Comparison of ENCODE assay signal across 1 cellular context in the genomic region with DNA sequence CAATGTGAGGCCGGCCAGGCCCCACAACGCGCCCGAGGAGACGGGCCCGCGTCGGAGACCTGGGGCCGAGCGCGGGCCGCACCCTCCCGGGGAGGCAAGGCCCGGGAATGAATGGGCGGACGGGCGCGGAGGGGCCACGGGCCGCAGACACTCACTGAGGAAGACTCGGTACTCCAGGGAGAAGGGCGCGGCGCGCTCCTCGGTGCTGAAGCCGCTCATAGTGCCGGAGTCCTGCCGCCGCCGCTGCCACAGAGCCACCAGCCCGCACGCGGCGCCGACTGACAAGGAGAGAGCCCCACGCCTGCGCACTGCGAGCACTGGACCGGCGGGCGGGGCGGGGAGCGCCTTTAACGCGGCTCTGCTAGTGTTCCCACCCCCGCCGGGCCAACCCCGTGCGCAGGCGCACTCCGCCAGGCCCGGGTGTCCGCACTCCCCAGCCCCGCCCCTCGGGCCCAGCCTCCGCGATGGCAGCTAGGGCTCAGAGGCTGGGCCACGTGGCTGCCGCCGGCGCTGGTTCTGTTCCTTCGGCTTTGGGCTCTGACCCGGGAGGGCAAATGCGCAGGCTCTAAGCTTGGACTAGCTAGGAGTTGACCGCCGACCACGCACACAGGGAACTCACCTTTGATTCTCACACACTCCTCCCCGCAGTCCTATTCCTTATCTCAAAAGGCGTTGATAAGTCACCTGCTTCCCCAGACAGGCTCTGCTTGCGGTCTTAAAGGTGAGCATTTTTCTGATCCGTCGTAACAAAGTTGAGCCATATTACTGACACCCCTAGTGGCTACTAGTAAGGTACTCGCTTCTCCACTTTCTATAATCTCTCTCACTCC.
TF ChIP-seq lines count a peak whose summit lies in the region.

A gene (minus strand): TSS at position 321 of the 830 bp plus-strand sequence. CDS start 102 bp downstream, at position 219.

TF ChIP-seq in K562, 482 proteins besides CTCF, POLR2A, EP300 and RAD21 (continued from another document and continues in another):
- TF ChIP-seq, protein P1, sequence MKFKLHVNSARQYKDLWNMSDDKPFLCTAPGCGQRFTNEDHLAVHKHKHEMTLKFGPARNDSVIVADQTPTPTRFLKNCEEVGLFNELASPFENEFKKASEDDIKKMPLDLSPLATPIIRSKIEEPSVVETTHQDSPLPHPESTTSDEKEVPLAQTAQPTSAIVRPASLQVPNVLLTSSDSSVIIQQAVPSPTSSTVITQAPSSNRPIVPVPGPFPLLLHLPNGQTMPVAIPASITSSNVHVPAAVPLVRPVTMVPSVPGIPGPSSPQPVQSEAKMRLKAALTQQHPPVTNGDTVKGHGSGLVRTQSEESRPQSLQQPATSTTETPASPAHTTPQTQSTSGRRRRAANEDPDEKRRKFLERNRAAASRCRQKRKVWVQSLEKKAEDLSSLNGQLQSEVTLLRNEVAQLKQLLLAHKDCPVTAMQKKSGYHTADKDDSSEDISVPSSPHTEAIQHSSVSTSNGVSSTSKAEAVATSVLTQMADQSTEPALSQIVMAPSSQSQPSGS (CRISPR knock-in tag; IDR thresholded peaks at IDR 0.05): no peak
- TF ChIP-seq TAL1 (IDR thresholded peaks at IDR 0.05): peak; percentile 32; the same call in 1 of the 2 replicates
- TF ChIP-seq CHD2 (IDR thresholded peaks at IDR 0.05; ENCODE audit: low read depth, low read length): no peak
- no peak for TF ChIP-seq CBX8 (IDR thresholded peaks at IDR 0.05; ENCODE audit: borderline replicate concordance, extremely low read depth, low read depth, low read length, poor library complexity, severe bottlenecking)
- no peak for TF ChIP-seq PTTG1 (tag; IDR thresholded peaks at IDR 0.05; ENCODE audit: low read depth)
- TF ChIP-seq, protein P2, sequence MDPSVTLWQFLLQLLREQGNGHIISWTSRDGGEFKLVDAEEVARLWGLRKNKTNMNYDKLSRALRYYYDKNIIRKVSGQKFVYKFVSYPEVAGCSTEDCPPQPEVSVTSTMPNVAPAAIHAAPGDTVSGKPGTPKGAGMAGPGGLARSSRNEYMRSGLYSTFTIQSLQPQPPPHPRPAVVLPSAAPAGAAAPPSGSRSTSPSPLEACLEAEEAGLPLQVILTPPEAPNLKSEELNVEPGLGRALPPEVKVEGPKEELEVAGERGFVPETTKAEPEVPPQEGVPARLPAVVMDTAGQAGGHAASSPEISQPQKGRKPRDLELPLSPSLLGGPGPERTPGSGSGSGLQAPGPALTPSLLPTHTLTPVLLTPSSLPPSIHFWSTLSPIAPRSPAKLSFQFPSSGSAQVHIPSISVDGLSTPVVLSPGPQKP (CRISPR knock-in tag; IDR thresholded peaks at IDR 0.05): no peak
- TF ChIP-seq, protein P3, sequence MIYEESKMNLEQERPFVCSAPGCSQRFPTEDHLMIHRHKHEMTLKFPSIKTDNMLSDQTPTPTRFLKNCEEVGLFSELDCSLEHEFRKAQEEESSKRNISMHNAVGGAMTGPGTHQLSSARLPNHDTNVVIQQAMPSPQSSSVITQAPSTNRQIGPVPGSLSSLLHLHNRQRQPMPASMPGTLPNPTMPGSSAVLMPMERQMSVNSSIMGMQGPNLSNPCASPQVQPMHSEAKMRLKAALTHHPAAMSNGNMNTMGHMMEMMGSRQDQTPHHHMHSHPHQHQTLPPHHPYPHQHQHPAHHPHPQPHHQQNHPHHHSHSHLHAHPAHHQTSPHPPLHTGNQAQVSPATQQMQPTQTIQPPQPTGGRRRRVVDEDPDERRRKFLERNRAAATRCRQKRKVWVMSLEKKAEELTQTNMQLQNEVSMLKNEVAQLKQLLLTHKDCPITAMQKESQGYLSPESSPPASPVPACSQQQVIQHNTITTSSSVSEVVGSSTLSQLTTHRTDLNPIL (CRISPR knock-in tag; IDR thresholded peaks at IDR 0.05): no peak
- TF ChIP-seq CBFB (CRISPR knock-in tag; IDR thresholded peaks at IDR 0.05): no peak
- TF ChIP-seq MYC (IDR thresholded peaks at IDR 0.05; ENCODE audit: low read depth, low read length): peak; percentile 99
- peak; percentile 85; the same call in 1 of the 2 replicates for TF ChIP-seq MYC (CRISPR knock-in tag; IDR thresholded peaks at IDR 0.05; ENCODE audit: borderline replicate concordance, low read depth)
- TF ChIP-seq, protein P4, sequence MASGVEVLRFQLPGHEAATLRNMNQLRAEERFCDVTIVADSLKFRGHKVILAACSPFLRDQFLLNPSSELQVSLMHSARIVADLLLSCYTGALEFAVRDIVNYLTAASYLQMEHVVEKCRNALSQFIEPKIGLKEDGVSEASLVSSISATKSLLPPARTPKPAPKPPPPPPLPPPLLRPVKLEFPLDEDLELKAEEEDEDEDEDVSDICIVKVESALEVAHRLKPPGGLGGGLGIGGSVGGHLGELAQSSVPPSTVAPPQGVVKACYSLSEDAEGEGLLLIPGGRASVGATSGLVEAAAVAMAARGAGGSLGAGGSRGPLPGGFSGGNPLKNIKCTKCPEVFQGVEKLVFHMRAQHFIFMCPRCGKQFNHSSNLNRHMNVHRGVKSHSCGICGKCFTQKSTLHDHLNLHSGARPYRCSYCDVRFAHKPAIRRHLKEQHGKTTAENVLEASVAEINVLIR (CRISPR knock-in tag; IDR thresholded peaks at IDR 0.05): no peak
- TF ChIP-seq, protein P5, sequence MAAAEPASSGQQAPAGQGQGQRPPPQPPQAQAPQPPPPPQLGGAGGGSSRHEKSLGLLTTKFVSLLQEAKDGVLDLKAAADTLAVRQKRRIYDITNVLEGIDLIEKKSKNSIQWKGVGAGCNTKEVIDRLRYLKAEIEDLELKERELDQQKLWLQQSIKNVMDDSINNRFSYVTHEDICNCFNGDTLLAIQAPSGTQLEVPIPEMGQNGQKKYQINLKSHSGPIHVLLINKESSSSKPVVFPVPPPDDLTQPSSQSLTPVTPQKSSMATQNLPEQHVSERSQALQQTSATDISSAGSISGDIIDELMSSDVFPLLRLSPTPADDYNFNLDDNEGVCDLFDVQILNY (CRISPR knock-in tag; IDR thresholded peaks at IDR 0.05): no peak
- TF ChIP-seq SRF (CRISPR knock-in tag; IDR thresholded peaks at IDR 0.05): peak in 1 of 2 experiments; percentile 22; a peak in 2 of 4 replicates
- TF ChIP-seq SMAD3 (CRISPR knock-in tag; conservative IDR thresholded peaks at IDR 0.05): peak; percentile 76; the same call in 1 of the 2 replicates
- peak; percentile 67; the same call in 1 of the 2 replicates for TF ChIP-seq ZNF41 (CRISPR knock-in tag; conservative IDR thresholded peaks at IDR 0.05)
- TF ChIP-seq, protein P6, sequence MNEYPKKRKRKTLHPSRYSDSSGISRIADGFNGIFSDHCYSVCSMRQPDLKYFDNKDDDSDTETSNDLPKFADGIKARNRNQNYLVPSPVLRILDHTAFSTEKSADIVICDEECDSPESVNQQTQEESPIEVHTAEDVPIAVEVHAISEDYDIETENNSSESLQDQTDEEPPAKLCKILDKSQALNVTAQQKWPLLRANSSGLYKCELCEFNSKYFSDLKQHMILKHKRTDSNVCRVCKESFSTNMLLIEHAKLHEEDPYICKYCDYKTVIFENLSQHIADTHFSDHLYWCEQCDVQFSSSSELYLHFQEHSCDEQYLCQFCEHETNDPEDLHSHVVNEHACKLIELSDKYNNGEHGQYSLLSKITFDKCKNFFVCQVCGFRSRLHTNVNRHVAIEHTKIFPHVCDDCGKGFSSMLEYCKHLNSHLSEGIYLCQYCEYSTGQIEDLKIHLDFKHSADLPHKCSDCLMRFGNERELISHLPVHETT (CRISPR knock-in tag; conservative IDR thresholded peaks at IDR 0.05 in 1 of 2, IDR thresholded peaks at IDR 0.05 in 1 of 2): peak in 1 of 2 experiments; percentile 79; a peak in 1 of 4 replicates
- no peak for TF ChIP-seq NFATC3 (IDR thresholded peaks at IDR 0.05)
- no peak for TF ChIP-seq ZNF347 (CRISPR knock-in tag; IDR thresholded peaks at IDR 0.05; ENCODE audit: low read depth)
- TF ChIP-seq, protein P7, sequence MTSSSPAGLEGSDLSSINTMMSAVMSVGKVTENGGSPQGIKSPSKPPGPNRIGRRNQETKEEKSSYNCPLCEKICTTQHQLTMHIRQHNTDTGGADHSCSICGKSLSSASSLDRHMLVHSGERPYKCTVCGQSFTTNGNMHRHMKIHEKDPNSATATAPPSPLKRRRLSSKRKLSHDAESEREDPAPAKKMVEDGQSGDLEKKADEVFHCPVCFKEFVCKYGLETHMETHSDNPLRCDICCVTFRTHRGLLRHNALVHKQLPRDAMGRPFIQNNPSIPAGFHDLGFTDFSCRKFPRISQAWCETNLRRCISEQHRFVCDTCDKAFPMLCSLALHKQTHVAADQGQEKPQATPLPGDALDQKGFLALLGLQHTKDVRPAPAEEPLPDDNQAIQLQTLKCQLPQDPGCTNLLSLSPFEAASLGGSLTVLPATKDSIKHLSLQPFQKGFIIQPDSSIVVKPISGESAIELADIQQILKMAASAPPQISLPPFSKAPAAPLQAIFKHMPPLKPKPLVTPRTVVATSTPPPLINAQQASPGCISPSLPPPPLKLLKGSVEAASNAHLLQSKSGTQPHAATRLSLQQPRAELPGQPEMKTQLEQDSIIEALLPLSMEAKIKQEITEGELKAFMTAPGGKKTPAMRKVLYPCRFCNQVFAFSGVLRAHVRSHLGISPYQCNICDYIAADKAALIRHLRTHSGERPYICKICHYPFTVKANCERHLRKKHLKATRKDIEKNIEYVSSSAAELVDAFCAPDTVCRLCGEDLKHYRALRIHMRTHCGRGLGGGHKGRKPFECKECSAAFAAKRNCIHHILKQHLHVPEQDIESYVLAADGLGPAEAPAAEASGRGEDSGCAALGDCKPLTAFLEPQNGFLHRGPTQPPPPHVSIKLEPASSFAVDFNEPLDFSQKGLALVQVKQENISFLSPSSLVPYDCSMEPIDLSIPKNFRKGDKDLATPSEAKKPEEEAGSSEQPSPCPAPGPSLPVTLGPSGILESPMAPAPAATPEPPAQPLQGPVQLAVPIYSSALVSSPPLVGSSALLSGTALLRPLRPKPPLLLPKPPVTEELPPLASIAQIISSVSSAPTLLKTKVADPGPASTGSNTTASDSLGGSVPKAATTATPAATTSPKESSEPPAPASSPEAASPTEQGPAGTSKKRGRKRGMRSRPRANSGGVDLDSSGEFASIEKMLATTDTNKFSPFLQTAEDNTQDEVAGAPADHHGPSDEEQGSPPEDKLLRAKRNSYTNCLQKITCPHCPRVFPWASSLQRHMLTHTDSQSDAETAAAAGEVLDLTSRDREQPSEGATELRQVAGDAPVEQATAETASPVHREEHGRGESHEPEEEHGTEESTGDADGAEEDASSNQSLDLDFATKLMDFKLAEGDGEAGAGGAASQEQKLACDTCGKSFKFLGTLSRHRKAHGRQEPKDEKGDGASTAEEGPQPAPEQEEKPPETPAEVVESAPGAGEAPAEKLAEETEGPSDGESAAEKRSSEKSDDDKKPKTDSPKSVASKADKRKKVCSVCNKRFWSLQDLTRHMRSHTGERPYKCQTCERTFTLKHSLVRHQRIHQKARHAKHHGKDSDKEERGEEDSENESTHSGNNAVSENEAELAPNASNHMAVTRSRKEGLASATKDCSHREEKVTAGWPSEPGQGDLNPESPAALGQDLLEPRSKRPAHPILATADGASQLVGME (CRISPR knock-in tag; IDR thresholded peaks at IDR 0.05): peak; percentile 17; the same call in 1 of the 2 replicates
- peak; percentile 95 for TF ChIP-seq U2AF1 (optimal IDR thresholded peaks at IDR 0.05; ENCODE audit: low read depth, low read length)
- TF ChIP-seq ZNF75A (CRISPR knock-in tag; IDR thresholded peaks at IDR 0.05): peak; percentile 25; the same call in 1 of the 2 replicates
- TF ChIP-seq, protein P8, sequence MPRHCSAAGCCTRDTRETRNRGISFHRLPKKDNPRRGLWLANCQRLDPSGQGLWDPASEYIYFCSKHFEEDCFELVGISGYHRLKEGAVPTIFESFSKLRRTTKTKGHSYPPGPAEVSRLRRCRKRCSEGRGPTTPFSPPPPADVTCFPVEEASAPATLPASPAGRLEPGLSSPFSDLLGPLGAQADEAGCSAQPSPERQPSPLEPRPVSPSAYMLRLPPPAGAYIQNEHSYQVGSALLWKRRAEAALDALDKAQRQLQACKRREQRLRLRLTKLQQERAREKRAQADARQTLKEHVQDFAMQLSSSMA (CRISPR knock-in tag; IDR thresholded peaks at IDR 0.05): no peak
- TF ChIP-seq ZNF143 (CRISPR knock-in tag; IDR thresholded peaks at IDR 0.05): no peak
- no peak for TF ChIP-seq POU5F1 (IDR thresholded peaks at IDR 0.05; ENCODE audit: borderline replicate concordance, low read depth, low read length, partially characterized antibody)
- TF ChIP-seq HMGN3 (IDR thresholded peaks at IDR 0.05; ENCODE audit: borderline replicate concordance, extremely low read depth, insufficient read length, low read depth, low read length): peak; percentile 87
- TF ChIP-seq JUN (IDR thresholded peaks at IDR 0.05; ENCODE audit: borderline replicate concordance, low read depth, low read length): no peak
- 0 out of 2 replicates have a peak, but pooled peaks have one; percentile 53 for TF ChIP-seq JUN (CRISPR knock-in tag; IDR thresholded peaks at IDR 0.05; ENCODE audit: borderline replicate concordance)
- no peak for TF ChIP-seq BACH1 (tag; IDR thresholded peaks at IDR 0.05)
- TF ChIP-seq KLF10 (CRISPR knock-in tag; IDR thresholded peaks at IDR 0.05): no peak
- TF ChIP-seq, protein P9, sequence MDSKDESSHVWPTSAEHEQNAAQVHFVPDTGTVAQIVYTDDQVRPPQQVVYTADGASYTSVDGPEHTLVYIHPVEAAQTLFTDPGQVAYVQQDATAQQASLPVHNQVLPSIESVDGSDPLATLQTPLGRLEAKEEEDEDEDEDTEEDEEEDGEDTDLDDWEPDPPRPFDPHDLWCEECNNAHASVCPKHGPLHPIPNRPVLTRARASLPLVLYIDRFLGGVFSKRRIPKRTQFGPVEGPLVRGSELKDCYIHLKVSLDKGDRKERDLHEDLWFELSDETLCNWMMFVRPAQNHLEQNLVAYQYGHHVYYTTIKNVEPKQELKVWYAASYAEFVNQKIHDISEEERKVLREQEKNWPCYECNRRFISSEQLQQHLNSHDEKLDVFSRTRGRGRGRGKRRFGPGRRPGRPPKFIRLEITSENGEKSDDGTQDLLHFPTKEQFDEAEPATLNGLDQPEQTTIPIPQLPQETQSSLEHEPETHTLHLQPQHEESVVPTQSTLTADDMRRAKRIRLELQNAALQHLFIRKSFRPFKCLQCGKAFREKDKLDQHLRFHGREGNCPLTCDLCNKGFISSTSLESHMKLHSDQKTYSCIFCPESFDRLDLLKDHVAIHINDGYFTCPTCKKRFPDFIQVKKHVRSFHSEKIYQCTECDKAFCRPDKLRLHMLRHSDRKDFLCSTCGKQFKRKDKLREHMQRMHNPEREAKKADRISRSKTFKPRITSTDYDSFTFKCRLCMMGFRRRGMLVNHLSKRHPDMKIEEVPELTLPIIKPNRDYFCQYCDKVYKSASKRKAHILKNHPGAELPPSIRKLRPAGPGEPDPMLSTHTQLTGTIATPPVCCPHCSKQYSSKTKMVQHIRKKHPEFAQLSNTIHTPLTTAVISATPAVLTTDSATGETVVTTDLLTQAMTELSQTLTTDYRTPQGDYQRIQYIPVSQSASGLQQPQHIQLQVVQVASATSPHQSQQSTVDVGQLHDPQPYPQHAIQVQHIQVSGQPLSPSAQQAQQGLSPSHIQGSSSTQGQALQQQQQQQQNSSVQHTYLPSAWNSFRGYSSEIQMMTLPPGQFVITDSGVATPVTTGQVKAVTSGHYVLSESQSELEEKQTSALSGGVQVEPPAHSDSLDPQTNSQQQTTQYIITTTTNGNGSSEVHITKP (IDR thresholded peaks at IDR 0.05; ENCODE audit: partially characterized antibody): no peak
- TF ChIP-seq, protein P10, sequence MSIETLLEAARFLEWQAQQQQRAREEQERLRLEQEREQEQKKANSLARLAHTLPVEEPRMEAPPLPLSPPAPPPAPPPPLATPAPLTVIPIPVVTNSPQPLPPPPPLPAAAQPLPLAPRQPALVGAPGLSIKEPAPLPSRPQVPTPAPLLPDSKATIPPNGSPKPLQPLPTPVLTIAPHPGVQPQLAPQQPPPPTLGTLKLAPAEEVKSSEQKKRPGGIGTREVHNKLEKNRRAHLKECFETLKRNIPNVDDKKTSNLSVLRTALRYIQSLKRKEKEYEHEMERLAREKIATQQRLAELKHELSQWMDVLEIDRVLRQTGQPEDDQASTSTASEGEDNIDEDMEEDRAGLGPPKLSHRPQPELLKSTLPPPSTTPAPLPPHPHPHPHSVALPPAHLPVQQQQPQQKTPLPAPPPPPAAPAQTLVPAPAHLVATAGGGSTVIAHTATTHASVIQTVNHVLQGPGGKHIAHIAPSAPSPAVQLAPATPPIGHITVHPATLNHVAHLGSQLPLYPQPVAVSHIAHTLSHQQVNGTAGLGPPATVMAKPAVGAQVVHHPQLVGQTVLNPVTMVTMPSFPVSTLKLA (conservative IDR thresholded peaks at IDR 0.05): peak; percentile 98 to 99
